In genomic region chr1:153566414-153567371, GRCh38 we compare ENCODE assay signal across 1 cellular context.
TF ChIP-seq lines count a peak whose summit lies in the region.

No MANE protein-coding gene starts in this region.

TF ChIP-seq in K562, 482 proteins besides CTCF, POLR2A, EP300 and RAD21 (continued from another document):
- no peak for TF ChIP-seq TFE3 (CRISPR knock-in tag; IDR thresholded peaks at IDR 0.05)
- TF ChIP-seq SREBF1 (IDR thresholded peaks at IDR 0.05; ENCODE audit: borderline replicate concordance, low read depth, low read length): no peak
- 0 out of 2 replicates have a peak, but pooled peaks have one; percentile 51 for TF ChIP-seq ZNF449 (CRISPR knock-in tag; IDR thresholded peaks at IDR 0.05)
- no peak for TF ChIP-seq MTF1 (CRISPR knock-in tag; IDR thresholded peaks at IDR 0.05; ENCODE audit: borderline replicate concordance)
- no peak for TF ChIP-seq ZNF717 (CRISPR knock-in tag; IDR thresholded peaks at IDR 0.05)
- no peak for TF ChIP-seq FOXM1 (IDR thresholded peaks at IDR 0.05; ENCODE audit: low read depth)
- TF ChIP-seq FOXM1 (CRISPR knock-in tag; IDR thresholded peaks at IDR 0.05; ENCODE audit: low read depth): no peak
- no peak for TF ChIP-seq E2F3 (CRISPR knock-in tag; IDR thresholded peaks at IDR 0.05)
- no peak for TF ChIP-seq STAG1 (CRISPR knock-in tag; IDR thresholded peaks at IDR 0.05; ENCODE audit: borderline replicate concordance)
- TF ChIP-seq CBFB (CRISPR knock-in tag; IDR thresholded peaks at IDR 0.05): no peak
- peak; percentile 99 for TF ChIP-seq ATF3 (IDR thresholded peaks at IDR 0.05)
- TF ChIP-seq ATF3 (CRISPR knock-in tag; conservative IDR thresholded peaks at IDR 0.05): peak; percentile 97
- no peak for TF ChIP-seq ZBTB1 (CRISPR knock-in tag; IDR thresholded peaks at IDR 0.05; ENCODE audit: borderline replicate concordance, low read depth)
- 0 out of 2 replicates have a peak, but pooled peaks have one; percentile 53 for TF ChIP-seq ZC3H8 (IDR thresholded peaks at IDR 0.05)
- TF ChIP-seq ZNF507 (tag; conservative IDR thresholded peaks at IDR 0.05): no peak
- TF ChIP-seq YBX1 (IDR thresholded peaks at IDR 0.05): no peak
- no peak for TF ChIP-seq ZNF609 (CRISPR knock-in tag; IDR thresholded peaks at IDR 0.05; ENCODE audit: borderline replicate concordance)
- TF ChIP-seq RBM14 (IDR thresholded peaks at IDR 0.05; ENCODE audit: borderline replicate concordance, insufficient read depth, low read depth, low read length): no peak
- no peak for TF ChIP-seq ZNF146 (CRISPR knock-in tag; IDR thresholded peaks at IDR 0.05; ENCODE audit: unreplicated experiment)
- no peak for TF ChIP-seq CHD4 (IDR thresholded peaks at IDR 0.05; ENCODE audit: insufficient read depth, insufficient replicate concordance, low read depth, low read length, poor library complexity, severe bottlenecking)
TF ChIP-seq in K562: peak in this region for 156.
